Comparison of ENCODE assay signal across 8 cellular contexts in the genomic region with DNA sequence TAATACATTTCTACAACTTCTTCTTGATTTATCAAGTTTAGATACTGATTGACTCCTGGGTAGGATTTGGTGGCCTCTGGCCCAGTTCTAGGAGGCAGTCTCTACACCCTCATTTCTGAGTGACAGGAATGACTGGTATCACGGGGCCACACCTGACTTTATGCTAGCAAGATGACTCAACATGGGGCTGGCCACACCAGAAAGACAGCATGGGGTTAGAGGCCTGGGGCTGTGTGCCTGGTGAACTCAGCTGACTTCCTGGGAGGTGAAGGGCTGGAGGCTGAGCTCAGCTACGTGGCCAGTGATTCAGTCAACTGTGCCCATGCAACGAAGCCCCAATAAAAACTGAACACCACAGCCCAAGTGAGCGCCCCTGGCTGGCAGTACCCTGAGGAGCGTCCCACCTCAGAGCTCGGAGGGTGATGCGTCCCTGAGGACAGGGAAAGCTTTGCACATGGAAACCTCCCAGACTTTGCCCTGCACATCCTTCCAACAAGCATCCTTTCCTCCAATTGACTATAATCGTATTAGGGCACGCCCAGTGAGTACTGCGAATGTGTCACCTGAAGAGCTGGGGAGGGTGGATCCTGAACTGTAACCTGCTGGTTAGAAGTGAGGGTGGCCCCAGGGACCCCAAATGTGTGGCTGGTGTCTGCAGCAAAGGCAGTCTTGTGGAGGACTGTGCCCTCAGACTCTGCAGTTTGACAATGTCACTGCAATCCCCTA. TPM values are rescaled to one million over a fixed set of nuclear protein-coding genes. Genes with fewer than 3 reads are reported as not detected.
A peak's percentile ranks its signal among the peaks of the same experiment; 100 is the strongest.
DNase-seq lines count a peak whose midpoint lies in the region; ATAC-seq and TF ChIP-seq lines count a peak whose summit lies in the region.

No MANE protein-coding gene starts in this region.

- peak overlapping the region; percentile 32 for H3K9ac ChIP-seq in PC-3 (ENCODE audit: low read length)

- POLR2A ChIA-PET in PC-3 (lab: Charles Lee; ENCODE audit: unreplicated experiment): interaction anchor here (0.6 kb wide), 1 partner anchor 8 kb away, joined by 3 read pairs; no protein-coding TSS in a partner anchor

- no peaks in the 10 kb centered on the region for H3K27me3 ChIP-seq in PC-3 (ENCODE audit: low read length)

- H3F3A ChIP-seq in PC-3 (ENCODE audit: low read length, unreplicated experiment): no peaks in the 10 kb centered on the region

- H3K9me3 ChIP-seq in PC-3 (ENCODE audit: low read length): no peaks in the 10 kb centered on the region
- H3K9me3 ChIP-seq in T-helper 17 cell (ENCODE audit: control insufficient read depth, low read length, poor library complexity, severe bottlenecking): no peaks in the 10 kb centered on the region

- H3K27me3 Mint-ChIP-seq in T-helper 17 cell: no peaks in the 10 kb centered on the region

- peak overlapping the region; percentile 28; the same call in 1 of the 2 replicates for H2AFZ ChIP-seq in PC-3 (ENCODE audit: low read length)

- no peaks in the 10 kb centered on the region for H3K79me2 ChIP-seq in PC-3 (ENCODE audit: low read length)

- intact Hi-C loops in PC-3 (cut with micrococcal nuclease): loop anchor here (1.0 to 10.0 kb wide), 4 partner anchors 37 to 179 kb away; a partner anchor contains a TSS

- H3K36me3 Mint-ChIP-seq in T-helper 17 cell (ENCODE audit: low read depth): peaks cover 8% of the 10 kb centered on the region

- H3K4me1 ChIP-seq in PC-3 (ENCODE audit: insufficient read depth, low read length): peaks cover 18% of the 10 kb centered on the region

- BruUV-seq in PC-3 (replicated peaks; lab: Mats Ljungman, UMichigan): TSS peak; percentile 96

- peak; percentile 48 for TF ChIP-seq CTCF in PC-3 (conservative IDR thresholded peaks at IDR 0.05; ENCODE audit: low read depth, low read length)

- peak overlapping the region; percentile 30; the same call in 1 of the 2 replicates for H3K4me3 ChIP-seq in PC-3 (ENCODE audit: low read length)

- peak; percentile 98 for DNase-seq in PC-3
- peak; percentile 69 for DNase-seq in iris pigment epithelial cell (ENCODE audit: low read depth)
- no peak for DNase-seq in activated gamma-delta T cell (lab: John Stamatoyannopoulos, UW)
- DNase-seq in T-helper 17 cell: no peak
- no peak for DNase-seq in NCI-H2081 treated with DMSO at 0.1 percent for 48 hours (lab: John Stamatoyannopoulos, UW)
- DNase-seq in C1 segment of cervical spinal cord (lab: John Stamatoyannopoulos, UW): no peak

- H3K36me3 ChIP-seq in PC-3 (ENCODE audit: low read depth, low read length): peaks cover 8% of the 10 kb centered on the region

- CTCF ChIA-PET in PC-3 (lab: Charles Lee): interaction anchor here (0.7 kb wide), 1 partner anchor 13 kb away, joined by 3 read pairs; no protein-coding TSS in a partner anchor

- H3K27ac Mint-ChIP-seq in T-helper 17 cell: no peak overlapping the region

- H3K4me2 ChIP-seq in PC-3 (ENCODE audit: low read length): peak overlapping the region; percentile 69

- H3K4me1 Mint-ChIP-seq in T-helper 17 cell: peaks cover 3% of the 10 kb centered on the region

- ATAC-seq in GM18499 (IDR thresholded peaks at IDR 0.05; ENCODE audit: insufficient read depth, unreplicated experiment): peak; percentile 80
- ATAC-seq in GM21825 (IDR thresholded peaks at IDR 0.05; ENCODE audit: unreplicated experiment): peak; percentile 49
- peak; percentile 99 for ATAC-seq in PC-3
- no peak for ATAC-seq in T-helper 17 cell

- H4K20me1 ChIP-seq in PC-3 (ENCODE audit: low read length): no peaks in the 10 kb centered on the region

- peak overlapping the region; percentile 84 for H3K27ac ChIP-seq in PC-3 (ENCODE audit: low read length)

- no peaks in the 10 kb centered on the region for H3K9me2 ChIP-seq in PC-3 (replicated peaks; ENCODE audit: low read length)

- no peak overlapping the region for H3K4me3 Mint-ChIP-seq in T-helper 17 cell

RNA-seq across cellular contexts. Expression of a gene that starts 57.2 kb away (rescaled TPM):
- total RNA-seq in PC-3 (2014; rRNA removed) (108 and 115 TPM in 2 replicates), T-helper 17 cell (10 to 100 TPM; 32.0 to 34.5 TPM)

Comparison
In these comparisons a context has a peak if more than half of its experiments do, and no peak if none do; other contexts are left out.
1. DNase-seq: peak in PC-3 (single experiment) and iris pigment epithelial cell (single experiment); none in activated gamma-delta T cell (single experiment), T-helper 17 cell (0 of 3), NCI-H2081 treated with DMSO at 0.1 percent for 48 hours (single experiment) and C1 segment of cervical spinal cord (0 of 14).